ENCODE assay signal across 8 cellular contexts in genomic region chr16:85460983-85461813, GRCh38.
DNase-seq lines count a peak whose midpoint lies in the region; TF ChIP-seq lines count a peak whose summit lies in the region.

No MANE protein-coding gene starts in this region.

- H3K36me3 ChIP-seq in trophoblast cell (ENCODE audit: control insufficient read depth in 1 of 2, insufficient read depth in 2 of 2, low read length in 2 of 2) (no peaks in the 10 kb centered on the region), PC-9 (ENCODE audit: low read depth) (no peaks in the 10 kb centered on the region)

- H3K4me1 ChIP-seq in trophoblast cell (ENCODE audit: control insufficient read depth in 1 of 2, insufficient read depth in 2 of 2, low read length in 2 of 2) (peaks cover 32 to 35% of the 10 kb centered on the region in 2 experiments), PC-9 (replicated peaks; ENCODE audit: insufficient read depth) (peaks cover 13% of the 10 kb centered on the region)

- H3K4ac ChIP-seq in trophoblast cell (ENCODE audit: low read depth, low read length): peak overlapping the region; percentile 17

- peaks cover 21% of the 10 kb centered on the region for H3K79me1 ChIP-seq in trophoblast cell (ENCODE audit: low read length)

- no peaks in the 10 kb centered on the region for H4K20me1 ChIP-seq in PC-9 (ENCODE audit: insufficient read depth)

- peak overlapping the region; percentile 7 for H2AK5ac ChIP-seq in trophoblast cell (ENCODE audit: low read length)

- H3K9me3 ChIP-seq in trophoblast cell (ENCODE audit: insufficient read depth, low read depth, low read length) (peaks cover 2% of the 10 kb centered on the region), PC-9 (ENCODE audit: insufficient read depth, low read depth) (no peaks in the 10 kb centered on the region)

- H4K12ac ChIP-seq in trophoblast cell (ENCODE audit: low read depth, low read length): no peak overlapping the region

- TF ChIP-seq CTCF in coronary artery (IDR thresholded peaks at IDR 0.05): no peak
- no peak for TF ChIP-seq CTCF in PC-9 (conservative IDR thresholded peaks at IDR 0.05)

- H3K79me2 ChIP-seq in trophoblast cell (ENCODE audit: control insufficient read depth, insufficient read depth, low read length, poor library complexity) (peaks cover 3% of the 10 kb centered on the region), PC-9 (ENCODE audit: low read depth) (no peaks in the 10 kb centered on the region)

- peak overlapping the region; percentile 66 for H3K18ac ChIP-seq in trophoblast cell (ENCODE audit: low read length)

- no peak overlapping the region for H3K23ac ChIP-seq in trophoblast cell (ENCODE audit: low read length)

- H2BK120ac ChIP-seq in trophoblast cell (ENCODE audit: insufficient read depth, low read length, poor library complexity): peak overlapping the region; percentile 50

- H3K4me3 ChIP-seq in coronary artery (peak overlapping the region; percentile 70), trophoblast cell (ENCODE audit: low read depth, low read length) (no peak overlapping the region), PC-9 (no peak overlapping the region)

- H3K27ac ChIP-seq in coronary artery: peak overlapping the region in 1 of 2 donors; percentile 78
- no peak overlapping the region for H3K27ac ChIP-seq in trophoblast cell (ENCODE audit: low read depth, low read length)
- H3K27ac ChIP-seq in PC-9: no peak overlapping the region

- H2AFZ ChIP-seq in trophoblast cell (ENCODE audit: insufficient read depth, low read length, poor library complexity): no peak overlapping the region
- no peak overlapping the region for H2AFZ ChIP-seq in PC-9

- H4K8ac ChIP-seq in trophoblast cell (ENCODE audit: low read depth, low read length): no peak overlapping the region

- H3K9ac ChIP-seq in trophoblast cell (ENCODE audit: low read length): no peak overlapping the region

- peak overlapping the region; percentile 41 for H3K14ac ChIP-seq in trophoblast cell (ENCODE audit: low read length)

- WGBS in trophoblast cell (ENCODE audit: extremely low coverage, insufficient coverage, insufficient read length): no CpG with 5 or more reads among the region's 16 CpGs

- CTCF ChIA-PET in PC-9 (lab: Charles Lee): interaction anchor here (0.6 kb wide), 1 partner anchor 38 kb away, joined by 3 read pairs; no protein-coding TSS in a partner anchor

- H2BK5ac ChIP-seq in trophoblast cell (ENCODE audit: low read depth, low read length, poor library complexity): no peak overlapping the region

- intact Hi-C loops in PC-9 (cut with micrococcal nuclease; ENCODE audit: unreplicated experiment): no loop called here

- H3K9me2 ChIP-seq in PC-9 (ENCODE audit: insufficient read depth): no peaks in the 10 kb centered on the region

- H2BK12ac ChIP-seq in trophoblast cell (ENCODE audit: low read length): peak overlapping the region; percentile 15

- no TSS peak for BruUV-seq in PC-9 (replicated peaks; lab: Mats Ljungman, UMichigan)

- POLR2A ChIA-PET in PC-9 (lab: Charles Lee; ENCODE audit: unreplicated experiment): no interaction called here

- peaks cover 3% of the 10 kb centered on the region for H3K27me3 ChIP-seq in trophoblast cell (ENCODE audit: insufficient read depth, low read length)
- peaks cover 5% of the 10 kb centered on the region; the same call in 1 of the 2 replicates for H3K27me3 ChIP-seq in PC-9 (ENCODE audit: insufficient read depth, low read depth)

- H4K91ac ChIP-seq in trophoblast cell (ENCODE audit: low read depth, low read length): peak overlapping the region; percentile 9

- peak overlapping the region; percentile 50 for H3K4me2 ChIP-seq in trophoblast cell (ENCODE audit: low read length)
- H3K4me2 ChIP-seq in PC-9: no peak overlapping the region

- H3F3A ChIP-seq in PC-9 (ENCODE audit: insufficient read depth, low read depth): peaks cover 6% of the 10 kb centered on the region; the same call in 1 of the 2 replicates

- DNase-seq in EL (peak; percentile 60), NCI-H2081 (lab: John Stamatoyannopoulos, UW) (peak; percentile 83 to 91), coronary artery (ENCODE audit: low spot score) (no peak), trophoblast cell (no peak), activated gamma-delta T cell (lab: John Stamatoyannopoulos, UW) (no peak), PC-9 (no peak), mucosa of gallbladder (ENCODE audit: low spot score) (no peak)
- DNase-seq in activated CD8-positive, alpha-beta memory T cell treated with anti-CD3 and anti-CD28 coated beads for 24 hours: no peak

Comparison
In these comparisons a context has a peak if more than half of its experiments do, and no peak if none do; other contexts are left out.
1. DNase-seq: peak in EL (single experiment) and NCI-H2081 (2 of 2); none in coronary artery (single experiment), trophoblast cell (0 of 2), activated CD8-positive, alpha-beta memory T cell treated with anti-CD3 and anti-CD28 coated beads for 24 hours (single experiment), activated gamma-delta T cell (single experiment), PC-9 (0 of 2) and mucosa of gallbladder (single experiment).